ENCODE assay signal across 23 cellular contexts in the genomic region with DNA sequence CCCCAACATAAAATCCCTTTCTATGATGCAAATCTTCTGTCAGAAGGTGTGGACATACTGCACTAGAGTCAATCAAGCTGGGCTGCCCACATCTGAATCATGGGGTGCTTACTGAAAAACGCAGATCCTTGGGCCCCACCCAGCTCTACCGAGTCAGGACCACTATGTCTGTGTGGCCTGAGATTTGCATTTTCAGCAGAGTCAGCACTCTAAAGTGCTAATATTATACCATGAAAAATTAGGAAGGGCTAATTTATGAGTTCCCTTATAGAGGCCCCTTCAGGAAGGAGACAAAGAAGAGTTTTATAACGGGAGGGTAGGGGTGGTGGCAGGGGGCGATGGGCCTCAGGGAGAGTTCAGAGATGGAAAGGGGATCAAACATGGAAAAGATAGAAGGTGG.
"Had no signal": no experiment of that assay in that cellular context is flagged by ENCODE, and none has a peak within 500 bp of the region (broad histone marks: within the 10 kb centered on the region; RNA-seq: fewer than 3 reads in every experiment).

No MANE protein-coding gene starts in this region.

- DNase-seq: KBM-7, NCI-H1092, NCI-H1105 treated with DMSO at 0.1 percent for 48 hours, NCI-H1417 treated with DMSO at 0.1 percent for 48 hours, NCI-H146, NCI-H1694 treated with DMSO at 0.1 percent for 48 hours, NCI-H1930, NCI-H2081, NCI-H2107, NCI-H2227 treated with DMSO at 0.1 percent for 48 hours, NCI-H446, NCI-H510A, NCI-H524 treated with DMSO at 0.1 percent for 48 hours, NCI-H69, NCI-H774, Right ventricle myocardium superior, RPMI8226, SIG-M5, SK-N-SH, SW 1271 had no signal

- H3K4me1 ChIP-seq: SJSA1 had no signal

- H3K36me3 ChIP-seq: SJSA1 had no signal

- H3K9me2 ChIP-seq: SK-N-SH had no signal

- H3K36me3 Mint-ChIP-seq: IgD-negative memory B cell had no signal

- H3K4me3 ChIP-seq: SJSA1 had no signal

- H3K27ac ChIP-seq: SJSA1 had no signal

- H3K9me3 ChIP-seq: SJSA1, SK-N-SH had no signal

- H3K4me3 Mint-ChIP-seq: IgD-negative memory B cell had no signal

- H3K4me1 Mint-ChIP-seq: IgD-negative memory B cell had no signal

- H3K27me3 ChIP-seq: SJSA1 had no signal

- H3K4me2 ChIP-seq: SK-N-SH had no signal

- FAIRE-seq: RCC 7860 had no signal
